In the genomic region with DNA sequence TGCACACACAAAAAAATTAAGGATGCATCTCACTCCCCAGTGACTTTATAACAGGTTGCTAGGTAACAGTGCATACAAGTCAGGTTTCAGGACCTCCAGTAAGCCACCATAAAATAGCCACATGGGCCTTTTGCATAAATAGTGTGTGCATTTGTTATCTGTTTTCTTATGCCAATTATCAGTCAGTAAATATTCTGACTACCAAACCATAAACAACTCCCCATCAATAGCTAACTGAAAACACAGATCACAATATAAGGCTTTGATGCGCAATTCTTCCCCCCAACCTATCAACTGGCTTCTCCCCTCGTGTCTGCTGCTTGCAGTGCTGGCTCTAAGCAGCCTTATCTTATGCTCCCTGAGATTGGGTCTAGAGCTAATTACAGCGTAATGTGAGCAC, we compare ENCODE assay signal across 23 cellular contexts. TPM values are rescaled to one million over a fixed set of nuclear protein-coding genes. Genes with fewer than 3 reads are reported as not detected.
DNase-seq lines count a peak whose midpoint lies in the region; ATAC-seq and TF ChIP-seq lines count a peak whose summit lies in the region.
"Had no signal": no experiment of that assay in that cellular context is flagged by ENCODE, and none has a peak within 500 bp of the region (broad histone marks: within the 10 kb centered on the region; RNA-seq: fewer than 3 reads in every experiment).

No MANE protein-coding gene starts in this region.

- H3K27me3 ChIP-seq in CD8-positive, alpha-beta T cell (ENCODE audit: insufficient read depth, low read length) = no peaks in the 10 kb centered on the region
- no peaks in the 10 kb centered on the region for H3K27me3 ChIP-seq in Loucy (ENCODE audit: insufficient read depth, low read length, poor library complexity, severe bottlenecking)
- H3K27me3 ChIP-seq: gastroesophageal sphincter, SJSA1 had no signal

- H3K27me3 Mint-ChIP-seq in CD8-positive, alpha-beta T cell (ENCODE audit: low read depth) = no peaks in the 10 kb centered on the region
- H3K27me3 Mint-ChIP-seq: naive B cell, T-cell had no signal

- no peaks in the 10 kb centered on the region for H3K4me1 ChIP-seq in CD8-positive, alpha-beta T cell (ENCODE audit: insufficient read depth, low read length)
- peaks cover 57% of the 10 kb centered on the region for H3K4me1 ChIP-seq in Loucy (ENCODE audit: insufficient read depth, low read length, poor library complexity, severe bottlenecking)
- H3K4me1 ChIP-seq: Caco-2 had no signal

- peaks cover 35% of the 10 kb centered on the region for H3K4me1 Mint-ChIP-seq in CD8-positive, alpha-beta T cell (ENCODE audit: low read depth)

- DNase-seq in CD8-positive, alpha-beta T cell = no peak
- DNase-seq in caudate nucleus (lab: John Stamatoyannopoulos, UW) (no peak), midbrain (lab: John Stamatoyannopoulos, UW) (peak; percentile 57), NK-92 (lab: John Stamatoyannopoulos, UW; ENCODE audit: unreplicated experiment) (no peak), germinal center (ENCODE audit: low spot score) (no peak)
- DNase-seq in activated naive CD4-positive, alpha-beta T cell treated with anti-CD3 and anti-CD28 coated beads, Interleukin-2, amount 50 U/mL, for 72 hours (ENCODE audit: low spot score in 2 of 2) = no peak
- no peak for DNase-seq in activated effector memory CD4-positive, alpha-beta T cell treated with anti-CD3 and anti-CD28 coated beads, Interleukin-2, amount 50 U/mL, for 16 hours
- DNase-seq: activated CD4-positive, CD25-positive, alpha-beta regulatory T cell treated with anti-CD3 and anti-CD28 coated beads, Interleukin-2, amount 50 U/mL, for 72 hours; activated CD8-positive, alpha-beta T cell treated with anti-CD3 and anti-CD28 coated beads, Interleukin-2, amount 10 ng/mL, durations not matched to agents 7 days and 5 days; activated gamma-delta T cell; activated T-cell treated with anti-CD3 and anti-CD28 coated beads for 4 hours; Caco-2; mammary epithelial cell; naive B cell; NCI-H2171; NCI-H524; retina; small intestine; stimulated activated CD4-positive, alpha-beta T cell treated with anti-CD3 and anti-CD28 coated beads, Interleukin-1b, Interleukin-23, amount 100 ng/mL, for 48 hours; T-cell had no signal

- H3K4me2 ChIP-seq in Loucy (ENCODE audit: low read depth, low read length, poor library complexity, severe bottlenecking) = peak overlapping the region; percentile 71

- H3K27ac ChIP-seq in CD8-positive, alpha-beta T cell (ENCODE audit: low read depth, low read length) = no peak overlapping the region
- H3K27ac ChIP-seq in caudate nucleus (ENCODE audit: low read depth, low read length) = peak overlapping the region; percentile 92
- H3K27ac ChIP-seq: gastroesophageal sphincter, SJSA1 had no signal

- H3F3A ChIP-seq in Loucy (ENCODE audit: low read depth) = peaks cover 13% of the 10 kb centered on the region

- no peaks in the 10 kb centered on the region for H3K9me3 Mint-ChIP-seq in CD8-positive, alpha-beta T cell
- H3K9me3 Mint-ChIP-seq in activated naive CD4-positive, alpha-beta T cell treated with anti-CD3 and anti-CD28 coated beads, Interleukin-2, amount 50 U/mL, for 72 hours = no peaks in the 10 kb centered on the region
- H3K9me3 Mint-ChIP-seq: naive B cell, T-cell had no signal

- POLR2A ChIA-PET in CD8-positive, alpha-beta T cell (lab: Charles Lee) = no interaction called here

- peak overlapping the region; percentile 5 for H3K27ac Mint-ChIP-seq in CD8-positive, alpha-beta T cell
- H3K27ac Mint-ChIP-seq in activated naive CD4-positive, alpha-beta T cell treated with anti-CD3 and anti-CD28 coated beads, Interleukin-2, amount 50 U/mL, for 72 hours = no peak overlapping the region
- H3K27ac Mint-ChIP-seq: activated CD8-positive, alpha-beta T cell treated with anti-CD3 and anti-CD28 coated beads, Interleukin-2, amount 10 ng/mL, durations not matched to agents 7 days and 5 days; T-cell had no signal

- CTCF ChIA-PET in CD8-positive, alpha-beta T cell (lab: Charles Lee) = interaction anchor here (0.6 kb wide), 1 partner anchor 19 kb away, joined by 3 read pairs; no protein-coding TSS in a partner anchor

- H3K4me3 ChIP-seq in CD8-positive, alpha-beta T cell (ENCODE audit: low read depth, low read length) = no peak overlapping the region
- no peak overlapping the region for H3K4me3 ChIP-seq in Loucy (ENCODE audit: low read length, poor library complexity, severe bottlenecking)
- H3K4me3 ChIP-seq: gastroesophageal sphincter, SJSA1 had no signal

- H3K9me2 ChIP-seq in Loucy (replicated peaks; ENCODE audit: low read depth, low read length) = no peaks in the 10 kb centered on the region

- TF ChIP-seq CTCF in CD8-positive, alpha-beta T cell (IDR thresholded peaks at IDR 0.05) = no peak
- no peak for TF ChIP-seq CTCF in Loucy (conservative IDR thresholded peaks at IDR 0.05; ENCODE audit: low read length)

- H3K9ac ChIP-seq in Loucy (ENCODE audit: low read depth, low read length, poor library complexity, severe bottlenecking) = peak overlapping the region; percentile 73

- H4K20me1 ChIP-seq in Loucy (ENCODE audit: insufficient read depth, low read length, poor library complexity, severe bottlenecking) = no peaks in the 10 kb centered on the region

- peaks cover 69% of the 10 kb centered on the region for H3K79me2 ChIP-seq in Loucy (ENCODE audit: insufficient read depth, low read length)

- intact Hi-C loops in CD8-positive, alpha-beta T cell (cut with DNase I, micrococcal nuclease) = loop anchor here in 1 of 2 experiments (5.0 kb wide), 1 partner anchor 54 kb away; a partner anchor contains a TSS

- ATAC-seq in CD8-positive, alpha-beta T cell = no peak
- no peak for ATAC-seq in activated naive CD4-positive, alpha-beta T cell treated with anti-CD3 and anti-CD28 coated beads, Interleukin-2, amount 50 U/mL, for 72 hours
- ATAC-seq: activated CD8-positive, alpha-beta T cell treated with anti-CD3 and anti-CD28 coated beads, Interleukin-2, amount 10 ng/mL, durations not matched to agents 7 days and 5 days; gastroesophageal sphincter; T-cell had no signal

- no peak overlapping the region for H2AFZ ChIP-seq in Loucy (ENCODE audit: low read length)

- H3K36me3 ChIP-seq in CD8-positive, alpha-beta T cell (ENCODE audit: insufficient read depth, low read length) = peaks cover 9% of the 10 kb centered on the region
- H3K36me3 ChIP-seq in Loucy (ENCODE audit: insufficient read depth, low read length) = peaks cover 52% of the 10 kb centered on the region; the same call in 1 of the 2 replicates

- H3K36me3 Mint-ChIP-seq in CD8-positive, alpha-beta T cell = peaks cover 76% of the 10 kb centered on the region
- peaks cover 21 to 42% of the 10 kb centered on the region in 2 donors for H3K36me3 Mint-ChIP-seq in activated naive CD4-positive, alpha-beta T cell treated with anti-CD3 and anti-CD28 coated beads, Interleukin-2, amount 50 U/mL, for 72 hours

- no peaks in the 10 kb centered on the region for H3K9me3 ChIP-seq in CD8-positive, alpha-beta T cell (ENCODE audit: low read length)
- H3K9me3 ChIP-seq in Loucy (ENCODE audit: insufficient read depth, low read depth, low read length) = no peaks in the 10 kb centered on the region
- H3K9me3 ChIP-seq: Caco-2, gastroesophageal sphincter, SJSA1 had no signal

- H3K4me3 Mint-ChIP-seq in CD8-positive, alpha-beta T cell = no peak overlapping the region
- H3K4me3 Mint-ChIP-seq: activated CD8-positive, alpha-beta T cell treated with anti-CD3 and anti-CD28 coated beads, Interleukin-2, amount 10 ng/mL, durations not matched to agents 7 days and 5 days; naive B cell; T-cell had no signal

RNA-seq across cellular contexts. Expression of a gene that starts 55.5 kb away (rescaled TPM):
- total RNA-seq in CD8-positive, alpha-beta T cell = 10 to 100 TPM; 35.4 to 36.6 TPM
- total RNA-seq in activated naive CD4-positive, alpha-beta T cell treated with anti-CD3 and anti-CD28 coated beads, Interleukin-2, amount 50 U/mL, for 72 hours = 10 to 100 TPM; 20.0 to 26.9 TPM
